Comparison of ENCODE assay signal across 1 cellular context in the genomic region with DNA sequence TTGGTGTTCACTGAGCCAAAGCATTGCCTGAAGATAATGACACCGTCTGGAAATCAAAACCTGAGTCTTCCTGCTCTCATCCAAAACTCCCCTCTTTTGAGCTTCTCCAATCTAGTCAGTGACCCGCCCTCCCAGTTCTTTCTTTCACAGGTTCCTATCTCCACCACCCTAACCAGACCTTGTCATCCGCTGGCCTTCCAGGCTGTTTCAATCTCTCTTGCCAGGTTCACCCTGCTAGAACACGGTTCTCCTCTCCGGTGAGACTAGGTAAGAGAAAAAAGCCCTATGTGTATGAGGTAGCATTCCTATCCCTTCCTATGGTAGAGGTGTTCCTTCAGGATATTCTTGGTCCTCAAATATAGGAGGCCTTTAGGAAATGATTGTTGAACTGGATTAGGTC.
TF ChIP-seq lines count a peak whose summit lies in the region.

No MANE protein-coding gene starts in this region.

TF ChIP-seq in GM12878, 131 proteins besides CTCF, POLR2A, EP300 and RAD21:
- no peak for TF ChIP-seq ATF7 (IDR thresholded peaks at IDR 0.05; ENCODE audit: low read depth)
- TF ChIP-seq KAT2A (conservative IDR thresholded peaks at IDR 0.05; ENCODE audit: control insufficient read depth, low read depth, low read length), result no peak
- TF ChIP-seq, protein P1, sequence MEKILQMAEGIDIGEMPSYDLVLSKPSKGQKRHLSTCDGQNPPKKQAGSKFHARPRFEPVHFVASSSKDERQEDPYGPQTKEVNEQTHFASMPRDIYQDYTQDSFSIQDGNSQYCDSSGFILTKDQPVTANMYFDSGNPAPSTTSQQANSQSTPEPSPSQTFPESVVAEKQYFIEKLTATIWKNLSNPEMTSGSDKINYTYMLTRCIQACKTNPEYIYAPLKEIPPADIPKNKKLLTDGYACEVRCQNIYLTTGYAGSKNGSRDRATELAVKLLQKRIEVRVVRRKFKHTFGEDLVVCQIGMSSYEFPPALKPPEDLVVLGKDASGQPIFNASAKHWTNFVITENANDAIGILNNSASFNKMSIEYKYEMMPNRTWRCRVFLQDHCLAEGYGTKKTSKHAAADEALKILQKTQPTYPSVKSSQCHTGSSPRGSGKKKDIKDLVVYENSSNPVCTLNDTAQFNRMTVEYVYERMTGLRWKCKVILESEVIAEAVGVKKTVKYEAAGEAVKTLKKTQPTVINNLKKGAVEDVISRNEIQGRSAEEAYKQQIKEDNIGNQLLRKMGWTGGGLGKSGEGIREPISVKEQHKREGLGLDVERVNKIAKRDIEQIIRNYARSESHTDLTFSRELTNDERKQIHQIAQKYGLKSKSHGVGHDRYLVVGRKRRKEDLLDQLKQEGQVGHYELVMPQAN (conservative IDR thresholded peaks at IDR 0.05), result no peak
- TF ChIP-seq, protein P2, sequence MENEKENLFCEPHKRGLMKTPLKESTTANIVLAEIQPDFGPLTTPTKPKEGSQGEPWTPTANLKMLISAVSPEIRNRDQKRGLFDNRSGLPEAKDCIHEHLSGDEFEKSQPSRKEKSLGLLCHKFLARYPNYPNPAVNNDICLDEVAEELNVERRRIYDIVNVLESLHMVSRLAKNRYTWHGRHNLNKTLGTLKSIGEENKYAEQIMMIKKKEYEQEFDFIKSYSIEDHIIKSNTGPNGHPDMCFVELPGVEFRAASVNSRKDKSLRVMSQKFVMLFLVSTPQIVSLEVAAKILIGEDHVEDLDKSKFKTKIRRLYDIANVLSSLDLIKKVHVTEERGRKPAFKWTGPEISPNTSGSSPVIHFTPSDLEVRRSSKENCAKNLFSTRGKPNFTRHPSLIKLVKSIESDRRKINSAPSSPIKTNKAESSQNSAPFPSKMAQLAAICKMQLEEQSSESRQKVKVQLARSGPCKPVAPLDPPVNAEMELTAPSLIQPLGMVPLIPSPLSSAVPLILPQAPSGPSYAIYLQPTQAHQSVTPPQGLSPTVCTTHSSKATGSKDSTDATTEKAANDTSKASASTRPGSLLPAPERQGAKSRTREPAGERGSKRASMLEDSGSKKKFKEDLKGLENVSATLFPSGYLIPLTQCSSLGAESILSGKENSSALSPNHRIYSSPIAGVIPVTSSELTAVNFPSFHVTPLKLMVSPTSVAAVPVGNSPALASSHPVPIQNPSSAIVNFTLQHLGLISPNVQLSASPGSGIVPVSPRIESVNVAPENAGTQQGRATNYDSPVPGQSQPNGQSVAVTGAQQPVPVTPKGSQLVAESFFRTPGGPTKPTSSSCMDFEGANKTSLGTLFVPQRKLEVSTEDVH (IDR thresholded peaks at IDR 0.05; ENCODE audit: low read depth, partially characterized antibody), result no peak
- no peak for TF ChIP-seq MYB (IDR thresholded peaks at IDR 0.05; ENCODE audit: borderline replicate concordance, low read depth, low read length)
- no peak for TF ChIP-seq JUNB (IDR thresholded peaks at IDR 0.05)
- TF ChIP-seq MTA2 (IDR thresholded peaks at IDR 0.05; ENCODE audit: low read depth), result no peak
- TF ChIP-seq YY1 (IDR thresholded peaks at IDR 0.05; ENCODE audit: low read depth, low read length), result no peak
